Comparison of ENCODE assay signal across 17 cellular contexts in the genomic region with DNA sequence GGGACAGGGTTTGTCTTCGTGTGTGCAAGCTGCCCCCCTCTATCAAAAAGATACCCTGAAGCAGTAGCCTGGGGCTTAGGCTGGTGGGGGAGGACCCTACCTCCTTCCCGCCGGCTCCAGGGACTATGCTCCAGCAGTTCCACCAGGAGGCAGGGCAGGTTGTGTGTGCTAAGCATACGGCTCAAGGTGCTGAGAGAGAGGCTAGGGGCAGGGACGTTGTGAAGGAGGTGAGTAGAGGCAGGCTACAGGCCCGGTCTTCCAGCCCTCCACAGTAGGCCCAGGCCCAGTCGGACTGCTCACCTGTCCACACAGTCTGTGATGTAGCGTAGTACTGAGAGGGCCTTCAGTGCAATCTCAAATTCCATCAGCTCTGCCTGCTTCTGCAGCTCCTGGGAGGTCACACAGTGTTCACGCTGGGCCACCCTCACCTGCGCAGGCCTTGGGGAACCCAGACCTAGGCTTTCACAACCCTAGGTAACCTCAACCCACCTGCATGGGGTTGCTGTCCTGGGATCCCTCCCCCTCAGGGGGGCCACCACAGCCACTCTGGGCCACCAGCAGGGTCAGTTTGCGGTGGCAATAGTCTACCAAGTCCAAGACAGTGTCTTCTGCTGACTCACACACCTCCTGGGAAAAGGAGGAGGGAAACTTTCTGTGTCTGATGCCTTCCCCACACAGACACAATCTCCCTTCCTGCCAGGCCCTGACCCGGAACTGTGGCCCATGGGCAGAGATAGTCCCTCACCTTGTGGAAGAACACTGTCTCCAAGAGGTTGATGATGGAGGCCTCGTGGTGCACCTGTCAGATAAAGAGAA. TPM values are rescaled to one million over a fixed set of nuclear protein-coding genes. Genes with fewer than 3 reads are reported as not detected.
DNase-seq lines count a peak whose midpoint lies in the region; ATAC-seq and TF ChIP-seq lines count a peak whose summit lies in the region.
"Had no signal": no experiment of that assay in that cellular context is flagged by ENCODE, and none has a peak within 500 bp of the region (broad histone marks: within the 10 kb centered on the region; RNA-seq: fewer than 3 reads in every experiment).

No MANE protein-coding gene starts in this region.

- DNase-seq in AG10803 (ENCODE audit: low read depth) (no peak), WERI-Rb-1 (peak; percentile 64), immature natural killer cell (no peak), COLO668 (lab: John Stamatoyannopoulos, UW; ENCODE audit: unreplicated experiment) (no peak), DMS79 treated with DMSO at 0.1 percent for 48 hours (lab: John Stamatoyannopoulos, UW) (no peak)
- no peak for DNase-seq in CD4-positive, alpha-beta T cell
- DNase-seq: activated T-cell treated with anti-CD3 and anti-CD28 coated beads for 4 hours; C1 segment of cervical spinal cord; effector CD8-positive, alpha-beta T cell; NCI-H1105; tibial artery had no signal

- POLR2A ChIA-PET in CD4-positive, alpha-beta T cell (lab: Charles Lee), result interaction anchor here (7.9 kb wide), 1 partner anchor 6 kb away, joined by 214 read pairs; the partner anchor contains the start of genes CYB561D2 and NPRL2

- CTCF ChIA-PET in CD4-positive, alpha-beta T cell (lab: Charles Lee), result no interaction called here

- intact Hi-C loops in CD4-positive, alpha-beta T cell (cut with DNase I, micrococcal nuclease), result no loop called here

- no peaks in the 10 kb centered on the region for H3K9me3 ChIP-seq in CD4-positive, alpha-beta T cell (ENCODE audit: control insufficient read depth, low read length)
- no peaks in the 10 kb centered on the region for H3K9me3 ChIP-seq in WERI-Rb-1 (ENCODE audit: severe bottlenecking)
- H3K9me3 ChIP-seq: left lung, tibial artery had no signal

- H3K36me3 ChIP-seq in WERI-Rb-1, result peaks cover 12% of the 10 kb centered on the region
- H3K36me3 ChIP-seq: cardiac muscle cell had no signal

- H3K27ac Mint-ChIP-seq in CD4-positive, alpha-beta T cell, result no peak overlapping the region
- H3K27ac Mint-ChIP-seq in immature natural killer cell, result peak overlapping the region in 5 of 6 donors; percentile 89 to 95 (median 92)
- H3K27ac Mint-ChIP-seq: stimulated activated memory B cell treated with anti-CD40 and anti-IgM and Interleukin-4, amounts not matched to agents 10 μg/mL and 1 μg/mL and 100 μg/mL, for 72 hours had no signal

- H3K27me3 ChIP-seq in CD4-positive, alpha-beta T cell (ENCODE audit: control insufficient read depth, insufficient read depth, low read length), result no peaks in the 10 kb centered on the region
- H3K27me3 ChIP-seq in WERI-Rb-1 (ENCODE audit: insufficient read depth, low read depth, severe bottlenecking), result no peaks in the 10 kb centered on the region
- H3K27me3 ChIP-seq: left lung, tibial artery had no signal

- no peak overlapping the region for H3K27ac ChIP-seq in CD4-positive, alpha-beta T cell (ENCODE audit: low read depth, low read length)
- no peak overlapping the region for H3K27ac ChIP-seq in WERI-Rb-1
- H3K27ac ChIP-seq: cardiac muscle cell, left lung, tibial artery had no signal

- peak overlapping the region; percentile 57 for H3K4me3 Mint-ChIP-seq in CD4-positive, alpha-beta T cell
- no peak overlapping the region for H3K4me3 Mint-ChIP-seq in immature natural killer cell
- H3K4me3 Mint-ChIP-seq: stimulated activated memory B cell treated with anti-CD40 and anti-IgM and Interleukin-4, amounts not matched to agents 10 μg/mL and 1 μg/mL and 100 μg/mL, for 72 hours had no signal

- H3K36me3 Mint-ChIP-seq in CD4-positive, alpha-beta T cell (ENCODE audit: low read depth), result peaks cover 13% of the 10 kb centered on the region
- H3K36me3 Mint-ChIP-seq in immature natural killer cell, result peaks cover 7 to 21% (median 10%) of the 10 kb centered on the region in 3 donors

- H3K4me3 ChIP-seq in AG10803 (ENCODE audit: low read length) (no peak overlapping the region), WERI-Rb-1 (ENCODE audit: low read depth, low read length) (no peak overlapping the region)
- H3K4me3 ChIP-seq: cardiac muscle cell, left lung, tibial artery had no signal

- H3K9me3 Mint-ChIP-seq in CD4-positive, alpha-beta T cell, result no peaks in the 10 kb centered on the region
- no peaks in the 10 kb centered on the region for H3K9me3 Mint-ChIP-seq in immature natural killer cell
- H3K9me3 Mint-ChIP-seq: stimulated activated memory B cell treated with anti-CD40 and anti-IgM and Interleukin-4, amounts not matched to agents 10 μg/mL and 1 μg/mL and 100 μg/mL, for 72 hours had no signal

- TF ChIP-seq CTCF in AG10803 (conservative IDR thresholded peaks at IDR 0.05; ENCODE audit: low read length) (0 out of 2 replicates have a peak, but pooled peaks have one; percentile 0), WERI-Rb-1 (IDR thresholded peaks at IDR 0.05; ENCODE audit: low read depth, low read length) (peak; percentile 66)
- no peak for TF ChIP-seq CTCF in CD4-positive, alpha-beta T cell (IDR thresholded peaks at IDR 0.05)

- H3K27me3 Mint-ChIP-seq in CD4-positive, alpha-beta T cell, result no peaks in the 10 kb centered on the region
- H3K27me3 Mint-ChIP-seq in immature natural killer cell (ENCODE audit: low read depth in 3 of 3), result peaks cover 13 to 30% (median 24%) of the 10 kb centered on the region in 3 donors
- H3K27me3 Mint-ChIP-seq: stimulated activated memory B cell treated with anti-CD40 and anti-IgM and Interleukin-4, amounts not matched to agents 10 μg/mL and 1 μg/mL and 100 μg/mL, for 72 hours had no signal

- H3K4me1 Mint-ChIP-seq in CD4-positive, alpha-beta T cell (ENCODE audit: low read depth), result peaks cover 60% of the 10 kb centered on the region
- peaks cover 69 to 75% of the 10 kb centered on the region in 2 donors for H3K4me1 Mint-ChIP-seq in immature natural killer cell

- no peak for ATAC-seq in CD4-positive, alpha-beta T cell (ENCODE audit: poor library complexity)
- no peak for ATAC-seq in HG02981 (IDR thresholded peaks at IDR 0.05; ENCODE audit: unreplicated experiment)
- ATAC-seq: activated CD4-positive, CD25-positive, alpha-beta regulatory T cell treated with anti-CD3 and anti-CD28 coated beads, Interleukin-2, amount 50 U/mL, for 24 hours; left lung; SK-N-SH treated with all-trans-retinoic acid at 6 μM for 48 hours; stimulated activated memory B cell treated with anti-CD40 and anti-IgM and Interleukin-4, amounts not matched to agents 10 μg/mL and 1 μg/mL and 100 μg/mL, for 72 hours had no signal

RNA-seq across cellular contexts. Expression of gene RASSF1, which starts 2.4 kb away (rescaled TPM):
- 10 to 100 TPM; 68.0 to 71.2 TPM for total RNA-seq in CD4-positive, alpha-beta T cell
- 100 to 1,000 TPM; 172 to 253 (median 187) TPM for polyA plus RNA-seq in immature natural killer cell

RNA-seq across cellular contexts. Expression of gene ZMYND10, which starts 2.5 kb away (rescaled TPM):
- total RNA-seq in CD4-positive, alpha-beta T cell, result 1 to 10 TPM; 1.7 to 1.8 TPM
- polyA plus RNA-seq in immature natural killer cell, result 1 to 10 TPM; 2.3 to 3.7 (median 3.6) TPM

RNA-seq across cellular contexts. Expression of gene NPRL2, which starts 7.5 kb away (rescaled TPM):
- 10 to 100 TPM; 29.4 to 33.2 TPM for total RNA-seq in CD4-positive, alpha-beta T cell
- 100 to 1,000 TPM in 2 of 3 donors, 10 to 100 TPM in 1; 77.5 to 104 (median 101) TPM for polyA plus RNA-seq in immature natural killer cell

RNA-seq across cellular contexts. Expression of gene CYB561D2, which starts 7.6 kb away (rescaled TPM):
- 10 to 100 TPM; 19.8 TPM for total RNA-seq in CD4-positive, alpha-beta T cell
- 100 to 1,000 TPM; 120 to 158 (median 131) TPM for polyA plus RNA-seq in immature natural killer cell

RNA-seq across cellular contexts. Expression of gene TUSC2, which starts 15.0 kb away (rescaled TPM):
- total RNA-seq in CD4-positive, alpha-beta T cell, result 10 to 100 TPM; 23.1 to 24.7 TPM
- polyA plus RNA-seq in immature natural killer cell, result 10 to 100 TPM; 42.9 to 70.4 (median 68.4) TPM
